8 cellular contexts compared by ENCODE assay signal in genomic region chr19:35347171-35347929, GRCh38. TPM values are rescaled to one million over a fixed set of nuclear protein-coding genes. Genes with fewer than 3 reads are reported as not detected.
DNase-seq lines count a peak whose midpoint lies in the region; ATAC-seq and TF ChIP-seq lines count a peak whose summit lies in the region.

Gene FFAR1, plus strand, starts transcription at chr19:35347902. Its CDS starts 3,650 bp downstream, at chr19:35351552.

- H3K4me1 ChIP-seq in DND-41 (ENCODE audit: insufficient read depth, low read length) (peaks cover 19% of the 10 kb centered on the region), parathyroid adenoma (peaks cover 20% of the 10 kb centered on the region), psoas muscle (no peaks in the 10 kb centered on the region)

- H3K27me3 ChIP-seq in DND-41 (ENCODE audit: insufficient read depth, low read length, poor library complexity), result peaks cover 19% of the 10 kb centered on the region
- no peaks in the 10 kb centered on the region for H3K27me3 ChIP-seq in parathyroid adenoma (ENCODE audit: control insufficient read depth, insufficient read depth, low read length)
- H3K27me3 ChIP-seq in psoas muscle (ENCODE audit: insufficient read depth in 3 of 3, low read length in 2 of 3), result peaks cover 0 to 41% (median 4%) of the 10 kb centered on the region in 3 donors

- H3K36me3 Mint-ChIP-seq in WTC11, result no peaks in the 10 kb centered on the region

- intact Hi-C loops in psoas muscle (cut with DNase I), result no loop called here

- ATAC-seq in DND-41 (ENCODE audit: insufficient read depth, low read depth), result peak; percentile 86
- peak; percentile 52 for ATAC-seq in GM21381 (IDR thresholded peaks at IDR 0.05; ENCODE audit: unreplicated experiment)
- no peak for ATAC-seq in WTC11
- no peak for ATAC-seq in psoas muscle

- H3K27ac ChIP-seq in DND-41 (ENCODE audit: low read length) (no peak within 1 kb of the TSS), parathyroid adenoma (no peak within 1 kb of the TSS), psoas muscle (no peak within 1 kb of the TSS)

- POLR2A ChIA-PET in WTC11 (lab: Charles Lee), result no interaction called here

- H3K79me2 ChIP-seq in DND-41 (ENCODE audit: insufficient read depth, low read length) (no peaks in the 10 kb centered on the region), parathyroid adenoma (no peaks in the 10 kb centered on the region)

- H3K9ac ChIP-seq in DND-41 (ENCODE audit: low read depth, low read length) (no peak within 1 kb of the TSS), parathyroid adenoma (no peak within 1 kb of the TSS)

- CTCF ChIA-PET in WTC11 (lab: Charles Lee), result interaction anchor here (0.9 to 2.2 kb wide), 2 partner anchors 148 to 163 kb away, joined by 3 to 6 read pairs; no protein-coding TSS in a partner anchor

- no peaks in the 10 kb centered on the region for H3K9me3 Mint-ChIP-seq in WTC11

- H3K4me1 Mint-ChIP-seq in WTC11, result 0 out of 2 replicates have a peak, but pooled peaks cover 5% of the 10 kb centered on the region

- no peak within 1 kb of the TSS for H3K4me3 ChIP-seq in DND-41 (ENCODE audit: low read depth in 1 of 2, low read length in 2 of 2)
- H3K4me3 ChIP-seq in Jurkat, Clone E6-1 (ENCODE audit: low read length), result no peak within 1 kb of the TSS
- H3K4me3 ChIP-seq in parathyroid adenoma (ENCODE audit: low read depth, low read length), result no peak within 1 kb of the TSS
- H3K4me3 ChIP-seq in psoas muscle, result no peak within 1 kb of the TSS

- no peak within 1 kb of the TSS for H3K27ac Mint-ChIP-seq in WTC11

- DNase-seq in DND-41 (peak; percentile 50), WTC11 (ENCODE audit: low spot score) (no peak), psoas muscle (no peak), ureter (ENCODE audit: low spot score) (no peak)
- peak; percentile 62 for DNase-seq in Jurkat, Clone E6-1 (ENCODE audit: low read depth, low spot score)
- peak; percentile 81 to 82 for DNase-seq in activated T-cell treated with anti-CD3 and anti-CD28 coated beads, Interleukin-2, amount 50 U/mL, for 48 hours

- no peaks in the 10 kb centered on the region for H4K20me1 ChIP-seq in DND-41 (ENCODE audit: insufficient read depth, low read length)

- H3K27me3 Mint-ChIP-seq in WTC11 (ENCODE audit: low read depth), result no peaks in the 10 kb centered on the region

- no peak within 1 kb of the TSS for H3K4me2 ChIP-seq in DND-41 (ENCODE audit: insufficient read depth, low read length)
- H3K4me2 ChIP-seq in parathyroid adenoma (ENCODE audit: low read length), result no peak within 1 kb of the TSS

- H3K36me3 ChIP-seq in DND-41 (ENCODE audit: insufficient read depth, low read length), result no peaks in the 10 kb centered on the region
- no peaks in the 10 kb centered on the region for H3K36me3 ChIP-seq in parathyroid adenoma (ENCODE audit: control insufficient read depth, insufficient read depth, low read length)
- no peaks in the 10 kb centered on the region for H3K36me3 ChIP-seq in psoas muscle (ENCODE audit: insufficient read depth in 1 of 2, low read depth in 1 of 2)

- WGBS in psoas muscle, 3 donors, result 58 to 69% (median 59%) methylated on average over 18 of the region's 18 CpGs

- no peak within 1 kb of the TSS for H3K4me3 Mint-ChIP-seq in WTC11

- no peak for TF ChIP-seq CTCF in DND-41 (IDR thresholded peaks at IDR 0.05; ENCODE audit: borderline replicate concordance, extremely low read depth, low read length, poor library complexity, severe bottlenecking)
- no peak for TF ChIP-seq CTCF in parathyroid adenoma (IDR thresholded peaks at IDR 0.05)
- no peak for TF ChIP-seq CTCF in WTC11 (IDR thresholded peaks at IDR 0.05)
- no peak for TF ChIP-seq CTCF in psoas muscle (IDR thresholded peaks at IDR 0.05)

- H2AFZ ChIP-seq in DND-41 (ENCODE audit: low read depth, low read length) (no peak within 1 kb of the TSS), parathyroid adenoma (peak within 1 kb of the TSS; percentile 53)

- H3K9me3 ChIP-seq in DND-41 (ENCODE audit: insufficient read depth, low read length, severe bottlenecking) (no peaks in the 10 kb centered on the region), parathyroid adenoma (ENCODE audit: control insufficient read depth, low read length) (no peaks in the 10 kb centered on the region), psoas muscle (no peaks in the 10 kb centered on the region)

TF ChIP-seq in WTC11, 78 proteins besides CTCF, POLR2A, EP300 and RAD21 (continues in another document):
- TF ChIP-seq ARID4B (CRISPR knock-in tag; IDR thresholded peaks at IDR 0.05; ENCODE audit: borderline replicate concordance) (no peak), USF2 (CRISPR knock-in tag; IDR thresholded peaks at IDR 0.05) (no peak), ZNF232 (CRISPR knock-in tag; IDR thresholded peaks at IDR 0.05) (no peak), ZNF219 (CRISPR knock-in tag; IDR thresholded peaks at IDR 0.05; ENCODE audit: borderline replicate concordance) (no peak), ZMAT4 (CRISPR knock-in tag; IDR thresholded peaks at IDR 0.05) (no peak), ZNF423 (CRISPR knock-in tag; IDR thresholded peaks at IDR 0.05) (no peak), TEAD4 (CRISPR knock-in tag; IDR thresholded peaks at IDR 0.05) (no peak), NFATC4 (CRISPR knock-in tag; IDR thresholded peaks at IDR 0.05) (no peak), ERG (CRISPR knock-in tag; IDR thresholded peaks at IDR 0.05) (no peak), NFYB (CRISPR knock-in tag; conservative IDR thresholded peaks at IDR 0.05; ENCODE audit: low read depth) (no peak), E2F5 (CRISPR knock-in tag; IDR thresholded peaks at IDR 0.05) (no peak), ZNF263 (CRISPR knock-in tag; IDR thresholded peaks at IDR 0.05; ENCODE audit: low read depth) (no peak)

RNA-seq across cellular contexts. Expression of gene FFAR1, which starts in this region (rescaled TPM):
- not detected for polyA plus RNA-seq in Jurkat, Clone E6-1 (2012; ENCODE audit: insufficient read depth, insufficient read length)
- 0.07 TPM in 1 of 3 replicates, not detected in the others for total RNA-seq in WTC11 (2021)
- not detected for total RNA-seq in psoas muscle
- not detected for polyA plus RNA-seq in psoas muscle
- not detected for total RNA-seq in ureter

Comparison
In these comparisons a context has a peak if more than half of its experiments do, and no peak if none do; other contexts are left out.
1. ATAC-seq: peak in DND-41 (single experiment) and GM21381 (single experiment); none in WTC11 (single experiment) and psoas muscle (0 of 4).
2. DNase-seq: peak in DND-41 (single experiment), Jurkat, Clone E6-1 (single experiment) and activated T-cell treated with anti-CD3 and anti-CD28 coated beads, Interleukin-2, amount 50 U/mL, for 48 hours (2 of 2); none in WTC11 (single experiment), psoas muscle (0 of 2) and ureter (single experiment).